Comparison of ENCODE assay signal across 9 cellular contexts in the genomic region with DNA sequence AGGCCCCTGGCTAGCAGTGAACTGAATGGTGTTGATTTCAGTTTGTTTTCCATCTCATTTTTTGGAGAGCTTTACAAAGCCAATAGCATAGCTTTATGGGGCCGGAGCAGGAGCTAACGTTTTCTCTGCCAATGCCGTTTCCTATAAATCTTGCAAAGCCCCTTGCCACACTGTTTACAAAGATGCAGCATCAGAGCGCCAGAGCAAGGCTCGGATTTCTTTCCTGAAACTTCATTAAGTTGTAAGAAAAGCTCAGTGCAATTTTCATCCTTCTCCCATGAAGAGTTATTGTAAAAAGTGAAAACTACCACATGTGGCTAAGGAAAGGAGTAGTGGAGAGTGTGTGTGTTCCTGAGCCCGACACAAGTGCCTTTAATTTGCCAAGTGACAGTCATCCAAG.
"Had no signal": no experiment of that assay in that cellular context is flagged by ENCODE, and none has a peak within 500 bp of the region (broad histone marks: within the 10 kb centered on the region; RNA-seq: fewer than 3 reads in every experiment).

No MANE protein-coding gene starts in this region.

- H3K27ac Mint-ChIP-seq: HFFc6, IgD-negative memory B cell had no signal

- H3K4me3 Mint-ChIP-seq: HFFc6, IgD-negative memory B cell had no signal

- ATAC-seq: HCT116, HepG2 had no signal

- H3K4me3 ChIP-seq: HAP-1 had no signal

- H3K9me3 Mint-ChIP-seq: HFFc6 had no signal

- H3K4me1 ChIP-seq: HAP-1 had no signal

- DNase-seq: GOT3, H7, HFFc6, KBM-7 had no signal

- H3K9me3 ChIP-seq: HAP-1 had no signal

- H3K27ac ChIP-seq: HL-60 had no signal

- H3K36me3 ChIP-seq: HAP-1 had no signal

- H3K4me1 Mint-ChIP-seq: IgD-negative memory B cell had no signal
